ENCODE assay signal across 8 cellular contexts in genomic region chrX:96182366-96182765, GRCh38.
A peak's percentile ranks its signal among the peaks of the same experiment; 100 is the strongest.
DNase-seq lines count a peak whose midpoint lies in the region; ATAC-seq lines count a peak whose summit lies in the region.

No MANE protein-coding gene starts in this region.

- DNase-seq in DMS 273 (lab: John Stamatoyannopoulos, UW; ENCODE audit: unreplicated experiment) = peak; percentile 79
- DNase-seq in SW480 (ENCODE audit: low spot score) = peak; percentile 10
- DNase-seq in kidney tubule cell (ENCODE audit: low spot score) = peak; percentile 13
- no peak for DNase-seq in retina
- no peak for DNase-seq in NCI-H774 (lab: John Stamatoyannopoulos, UW)

- peak; percentile 81 for ATAC-seq in HG02885 (IDR thresholded peaks at IDR 0.05; ENCODE audit: poor library complexity, unreplicated experiment)
- ATAC-seq in HG03469 (IDR thresholded peaks at IDR 0.05; ENCODE audit: unreplicated experiment) = no peak
- ATAC-seq in GM18909 (IDR thresholded peaks at IDR 0.05; ENCODE audit: poor library complexity, unreplicated experiment) = no peak

Comparison
In these comparisons a context has a peak if more than half of its experiments do, and no peak if none do; other contexts are left out.
1. DNase-seq: peak in DMS 273 (single experiment), SW480 (single experiment) and kidney tubule cell (single experiment); none in retina (single experiment) and NCI-H774 (single experiment).